23 cellular contexts compared by ENCODE assay signal in the genomic region with DNA sequence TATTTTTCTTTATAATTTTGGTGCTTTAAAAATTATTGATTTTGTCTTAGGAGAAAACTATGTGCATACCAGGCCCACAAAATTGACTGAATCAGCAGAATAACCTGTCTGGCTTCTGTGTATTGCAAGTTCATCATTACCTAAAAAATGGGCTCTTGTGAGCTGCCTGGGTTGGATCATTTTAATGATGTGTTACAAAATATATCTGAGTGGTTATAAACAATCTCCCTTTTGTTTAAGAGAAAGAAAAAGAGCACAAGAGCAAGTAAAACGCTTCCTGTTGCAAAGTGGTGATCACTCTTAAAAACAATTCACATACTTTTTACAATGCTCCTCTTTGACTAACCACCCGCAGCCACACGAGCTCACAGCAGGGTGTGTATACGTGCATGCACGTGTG.
A peak's percentile ranks its signal among the peaks of the same experiment; 100 is the strongest.
DNase-seq lines count a peak whose midpoint lies in the region; ATAC-seq, FAIRE-seq and TF ChIP-seq lines count a peak whose summit lies in the region.
"Had no signal": no experiment of that assay in that cellular context is flagged by ENCODE, and none has a peak within 500 bp of the region (broad histone marks: within the 10 kb centered on the region; RNA-seq: fewer than 3 reads in every experiment).

No MANE protein-coding gene starts in this region.

- no peak for FAIRE-seq in A549 (lab: Jason Lieb, UNC)
- FAIRE-seq in endometrium (lab: Jason Lieb, UNC), result peak; percentile 51
- FAIRE-seq: bronchial epithelial cell, D721Med, RCC 7860 had no signal

- H3K27ac ChIP-seq in A549 (no peak overlapping the region), HUES6 (ENCODE audit: low read depth, low read length) (peak overlapping the region; percentile 1; the same call in 1 of the 2 replicates)
- H3K27ac ChIP-seq: adrenal gland, foreskin keratinocyte, testis had no signal

- TF ChIP-seq RAD21 in A549 (conservative IDR thresholded peaks at IDR 0.05 in 1 of 2, IDR thresholded peaks at IDR 0.05 in 1 of 2), result no peak

- TF ChIP-seq POLR2A in A549 (IDR thresholded peaks at IDR 0.05; ENCODE audit: low read length), result no peak

- H3K4me3 ChIP-seq in A549 (no peak overlapping the region), HUES6 (ENCODE audit: low read depth, low read length) (no peak overlapping the region)
- H3K4me3 ChIP-seq: adrenal gland, sigmoid colon, testis had no signal

- CTCF ChIA-PET in A549 (lab: Yijun Ruan, JAX), result no interaction called here

- no peaks in the 10 kb centered on the region for H3K9me3 ChIP-seq in A549
- H3K9me3 ChIP-seq in HUES6 (ENCODE audit: control insufficient read depth, insufficient read depth, low read depth, low read length), result no peaks in the 10 kb centered on the region
- H3K9me3 ChIP-seq: adrenal gland, sigmoid colon, testis had no signal

- no peak for ATAC-seq in A549
- ATAC-seq: foreskin keratinocyte; naive thymus-derived CD4-positive, alpha-beta T cell; stimulated activated memory B cell treated with anti-CD40 and anti-IgM and Interleukin-4, amounts not matched to agents 10 μg/mL and 1 μg/mL and 100 μg/mL, for 72 hours had no signal

- H3K4me1 ChIP-seq in A549, result no peaks in the 10 kb centered on the region
- peaks cover 15% of the 10 kb centered on the region; the same call in 1 of the 2 replicates for H3K4me1 ChIP-seq in HUES6 (ENCODE audit: control insufficient read depth, insufficient read depth, low read length)
- H3K4me1 ChIP-seq: adrenal gland, testis had no signal

- no peak for TF ChIP-seq CTCF in A549 (IDR thresholded peaks at IDR 0.05)

- no peak overlapping the region for H3K9ac ChIP-seq in HUES6 (ENCODE audit: low read length)

- no peak overlapping the region for H3K4me2 ChIP-seq in A549

- DNase-seq in A549 (ENCODE audit: low read depth in 1 of 2, low spot score in 1 of 2) (no peak), NCI-H345 (lab: John Stamatoyannopoulos, UW) (peak; percentile 51), HCEC 1CT (no peak), HT-29 (ENCODE audit: low spot score) (no peak), AML-193 (lab: John Stamatoyannopoulos, UW) (no peak), LoVo (ENCODE audit: low spot score) (no peak)
- DNase-seq: activated CD4-positive, alpha-beta memory T cell treated with anti-CD3 and anti-CD28 coated beads for 36 hours; adrenal gland; C1 segment of cervical spinal cord; foreskin keratinocyte; naive thymus-derived CD4-positive, alpha-beta T cell; NCI-H1048; NCI-H446 treated with DMSO at 0.1 percent for 48 hours; NK-92 treated with Interleukin-12 subunit alpha and Interleukin-12 subunit beta, amount 100 ng/mL, for 24 hours; sigmoid colon; T-helper 2 cell; testis had no signal

- H3K36me3 ChIP-seq in HUES6 (ENCODE audit: control insufficient read depth, insufficient read depth, low read length), result no peaks in the 10 kb centered on the region
- H3K36me3 ChIP-seq: adrenal gland, sigmoid colon had no signal

- no peak for TF ChIP-seq EP300 in A549 (IDR thresholded peaks at IDR 0.05)

- WGBS in A549 (ENCODE audit: missing lambda C conversion rate), result 73% methylated on average over 5 of the region's 5 CpGs

- H3K27me3 ChIP-seq in HUES6 (ENCODE audit: control insufficient read depth, insufficient read depth, low read length), result no peaks in the 10 kb centered on the region
- H3K27me3 ChIP-seq: adrenal gland, foreskin keratinocyte, sigmoid colon, testis had no signal

- POLR2A ChIA-PET in A549 (lab: Yijun Ruan, JAX), result no interaction called here

TF ChIP-seq in A549, 52 proteins besides CTCF, POLR2A, EP300 and RAD21:
- no peak for TF ChIP-seq JUNB (IDR thresholded peaks at IDR 0.05)
- peak; percentile 53 for TF ChIP-seq MAFK (IDR thresholded peaks at IDR 0.05; ENCODE audit: partially characterized antibody)
